Comparison of ENCODE assay signal across 1 cellular context in the genomic region with DNA sequence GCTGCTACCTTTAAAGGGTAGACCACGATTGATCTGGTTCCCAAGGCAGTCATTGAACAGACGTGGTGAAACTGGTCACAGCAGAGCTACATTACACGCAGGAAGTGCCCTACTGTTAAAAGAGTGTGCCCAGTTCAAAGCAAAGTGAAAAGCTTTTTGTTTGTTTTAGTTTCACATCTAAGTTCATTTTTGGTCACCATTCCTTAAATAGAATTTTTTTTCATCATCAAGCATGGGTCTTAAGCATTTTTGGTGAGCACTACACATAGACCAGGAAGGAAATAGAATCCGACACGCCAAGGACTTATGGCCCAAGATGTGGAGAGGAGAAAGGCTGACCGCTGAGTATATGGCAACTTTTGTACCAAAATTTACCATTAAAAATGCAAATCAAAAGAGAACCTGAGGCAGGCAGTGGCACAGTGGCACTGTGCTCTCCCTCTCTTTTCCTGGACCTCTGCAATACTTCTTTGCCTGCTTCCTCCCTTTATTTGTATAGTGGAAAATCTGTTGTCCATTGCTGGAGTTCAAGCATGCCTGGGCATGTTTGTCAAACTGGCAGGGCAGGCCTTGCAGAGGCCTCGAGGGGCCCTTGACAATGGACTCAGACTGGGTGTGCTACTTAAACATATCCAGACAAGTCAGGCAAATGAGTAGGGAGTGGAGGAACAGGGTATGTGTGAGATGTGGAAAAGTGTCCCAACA.
TF ChIP-seq lines count a peak whose summit lies in the region.

No MANE protein-coding gene starts in this region.

TF ChIP-seq in HepG2, 621 proteins besides CTCF, POLR2A, EP300 and RAD21 (continued from another document and continues in another):
- TF ChIP-seq, protein P1, sequence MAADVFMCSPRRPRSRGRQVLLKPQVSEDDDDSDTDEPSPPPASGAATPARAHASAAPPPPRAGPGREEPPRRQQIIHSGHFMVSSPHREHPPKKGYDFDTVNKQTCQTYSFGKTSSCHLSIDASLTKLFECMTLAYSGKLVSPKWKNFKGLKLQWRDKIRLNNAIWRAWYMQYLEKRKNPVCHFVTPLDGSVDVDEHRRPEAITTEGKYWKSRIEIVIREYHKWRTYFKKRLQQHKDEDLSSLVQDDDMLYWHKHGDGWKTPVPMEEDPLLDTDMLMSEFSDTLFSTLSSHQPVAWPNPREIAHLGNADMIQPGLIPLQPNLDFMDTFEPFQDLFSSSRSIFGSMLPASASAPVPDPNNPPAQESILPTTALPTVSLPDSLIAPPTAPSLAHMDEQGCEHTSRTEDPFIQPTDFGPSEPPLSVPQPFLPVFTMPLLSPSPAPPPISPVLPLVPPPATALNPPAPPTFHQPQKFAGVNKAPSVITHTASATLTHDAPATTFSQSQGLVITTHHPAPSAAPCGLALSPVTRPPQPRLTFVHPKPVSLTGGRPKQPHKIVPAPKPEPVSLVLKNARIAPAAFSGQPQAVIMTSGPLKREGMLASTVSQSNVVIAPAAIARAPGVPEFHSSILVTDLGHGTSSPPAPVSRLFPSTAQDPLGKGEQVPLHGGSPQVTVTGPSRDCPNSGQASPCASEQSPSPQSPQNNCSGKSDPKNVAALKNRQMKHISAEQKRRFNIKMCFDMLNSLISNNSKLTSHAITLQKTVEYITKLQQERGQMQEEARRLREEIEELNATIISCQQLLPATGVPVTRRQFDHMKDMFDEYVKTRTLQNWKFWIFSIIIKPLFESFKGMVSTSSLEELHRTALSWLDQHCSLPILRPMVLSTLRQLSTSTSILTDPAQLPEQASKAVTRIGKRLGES (CRISPR knock-in tag; IDR thresholded peaks at IDR 0.05; ENCODE audit: borderline replicate concordance): no peak
- TF ChIP-seq ZNF33B (CRISPR knock-in tag; IDR thresholded peaks at IDR 0.05): peak; percentile 56; the same call in 1 of the 2 replicates
- no peak for TF ChIP-seq MYNN (CRISPR knock-in tag; IDR thresholded peaks at IDR 0.05; ENCODE audit: low read depth)
- TF ChIP-seq XBP1 (CRISPR knock-in tag; IDR thresholded peaks at IDR 0.05): no peak
- TF ChIP-seq SMAD1 (CRISPR knock-in tag; IDR thresholded peaks at IDR 0.05; ENCODE audit: borderline replicate concordance, low read depth): no peak
- TF ChIP-seq SMYD3 (CRISPR knock-in tag; IDR thresholded peaks at IDR 0.05): no peak
- peak; percentile 54; the same call in 1 of the 2 replicates for TF ChIP-seq ARNTL (CRISPR knock-in tag; IDR thresholded peaks at IDR 0.05)
- TF ChIP-seq GATAD1 (CRISPR knock-in tag; IDR thresholded peaks at IDR 0.05): peak; percentile 68; the same call in 1 of the 2 replicates
- TF ChIP-seq SCMH1 (CRISPR knock-in tag; IDR thresholded peaks at IDR 0.05; ENCODE audit: borderline replicate concordance): no peak
- no peak for TF ChIP-seq ZBTB42 (CRISPR knock-in tag; IDR thresholded peaks at IDR 0.05)
- no peak for TF ChIP-seq TMF1 (CRISPR knock-in tag; IDR thresholded peaks at IDR 0.05; ENCODE audit: low read depth)
- TF ChIP-seq, protein P2, sequence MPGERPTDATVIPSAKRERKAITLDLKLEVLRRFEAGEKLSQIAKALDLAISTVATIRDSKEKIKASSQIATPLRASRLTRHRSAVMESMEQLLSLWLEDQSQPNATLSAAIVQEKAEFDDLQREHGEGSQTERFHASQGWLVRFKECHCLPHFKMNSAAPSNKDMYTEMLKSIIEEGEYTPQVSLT (CRISPR knock-in tag; IDR thresholded peaks at IDR 0.05; ENCODE audit: borderline replicate concordance, low read depth): no peak
- no peak for TF ChIP-seq SOX13 (IDR thresholded peaks at IDR 0.05)
- TF ChIP-seq SOX13 (CRISPR knock-in tag; conservative IDR thresholded peaks at IDR 0.05 in 1 of 2, IDR thresholded peaks at IDR 0.05 in 1 of 2): peak in 1 of 2 experiments; percentile 92; a peak in 2 of 4 replicates
- no peak; the same call in 1 of the 2 replicates for TF ChIP-seq STAG1 (CRISPR knock-in tag; IDR thresholded peaks at IDR 0.05)
- TF ChIP-seq, protein P3, sequence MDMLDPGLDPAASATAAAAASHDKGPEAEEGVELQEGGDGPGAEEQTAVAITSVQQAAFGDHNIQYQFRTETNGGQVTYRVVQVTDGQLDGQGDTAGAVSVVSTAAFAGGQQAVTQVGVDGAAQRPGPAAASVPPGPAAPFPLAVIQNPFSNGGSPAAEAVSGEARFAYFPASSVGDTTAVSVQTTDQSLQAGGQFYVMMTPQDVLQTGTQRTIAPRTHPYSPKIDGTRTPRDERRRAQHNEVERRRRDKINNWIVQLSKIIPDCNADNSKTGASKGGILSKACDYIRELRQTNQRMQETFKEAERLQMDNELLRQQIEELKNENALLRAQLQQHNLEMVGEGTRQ (IDR thresholded peaks at IDR 0.05; ENCODE audit: low read depth, low read length): no peak
- TF ChIP-seq, protein P3 (CRISPR knock-in tag; IDR thresholded peaks at IDR 0.05; ENCODE audit: borderline replicate concordance): no peak
- TF ChIP-seq, protein P4, sequence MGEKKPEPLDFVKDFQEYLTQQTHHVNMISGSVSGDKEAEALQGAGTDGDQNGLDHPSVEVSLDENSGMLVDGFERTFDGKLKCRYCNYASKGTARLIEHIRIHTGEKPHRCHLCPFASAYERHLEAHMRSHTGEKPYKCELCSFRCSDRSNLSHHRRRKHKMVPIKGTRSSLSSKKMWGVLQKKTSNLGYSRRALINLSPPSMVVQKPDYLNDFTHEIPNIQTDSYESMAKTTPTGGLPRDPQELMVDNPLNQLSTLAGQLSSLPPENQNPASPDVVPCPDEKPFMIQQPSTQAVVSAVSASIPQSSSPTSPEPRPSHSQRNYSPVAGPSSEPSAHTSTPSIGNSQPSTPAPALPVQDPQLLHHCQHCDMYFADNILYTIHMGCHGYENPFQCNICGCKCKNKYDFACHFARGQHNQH (CRISPR knock-in tag; IDR thresholded peaks at IDR 0.05): peak; percentile 90
- no peak for TF ChIP-seq NCOA5 (CRISPR knock-in tag; IDR thresholded peaks at IDR 0.05)
- no peak for TF ChIP-seq ZNF713 (CRISPR knock-in tag; IDR thresholded peaks at IDR 0.05)
- TF ChIP-seq SRSF9 (IDR thresholded peaks at IDR 0.05; ENCODE audit: borderline replicate concordance, insufficient read depth, low read depth, low read length, poor library complexity, severe bottlenecking): no peak
- peak; percentile 61; the same call in 1 of the 2 replicates for TF ChIP-seq CEBPG (CRISPR knock-in tag; IDR thresholded peaks at IDR 0.05)
- TF ChIP-seq, protein P5, sequence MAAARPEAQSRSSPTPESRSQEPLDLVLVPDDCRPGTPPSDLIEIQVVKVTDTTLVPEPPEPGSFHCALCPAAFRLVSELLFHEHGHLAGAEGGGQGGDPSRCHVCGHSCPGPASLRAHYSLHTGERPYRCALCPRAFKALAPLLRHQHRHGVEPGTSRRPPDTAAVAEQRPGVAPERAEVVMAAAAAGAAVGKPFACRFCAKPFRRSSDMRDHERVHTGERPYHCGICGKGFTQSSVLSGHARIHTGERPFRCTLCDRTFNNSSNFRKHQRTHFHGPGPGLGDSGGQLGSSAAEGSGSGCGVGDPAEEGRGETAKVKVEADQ (CRISPR knock-in tag; IDR thresholded peaks at IDR 0.05; ENCODE audit: borderline replicate concordance): 0 out of 2 replicates have a peak, but pooled peaks have one; percentile 10
- no peak for TF ChIP-seq ZNF326 (CRISPR knock-in tag; IDR thresholded peaks at IDR 0.05; ENCODE audit: borderline replicate concordance)
- TF ChIP-seq RXRA (CRISPR knock-in tag; IDR thresholded peaks at IDR 0.05): peak; percentile 55; the same call in 1 of the 2 replicates
- no peak for TF ChIP-seq IKZF4 (CRISPR knock-in tag; IDR thresholded peaks at IDR 0.05; ENCODE audit: borderline replicate concordance, low read depth, not compliant biosample characterization)
- TF ChIP-seq ZNF496 (CRISPR knock-in tag; IDR thresholded peaks at IDR 0.05; ENCODE audit: insufficient replicate concordance): no peak
- TF ChIP-seq ZNF121 (CRISPR knock-in tag; IDR thresholded peaks at IDR 0.05): no peak
- TF ChIP-seq GFI1 (CRISPR knock-in tag; IDR thresholded peaks at IDR 0.05; ENCODE audit: borderline replicate concordance): peak; percentile 79; the same call in 1 of the 2 replicates
- TF ChIP-seq, protein P6, sequence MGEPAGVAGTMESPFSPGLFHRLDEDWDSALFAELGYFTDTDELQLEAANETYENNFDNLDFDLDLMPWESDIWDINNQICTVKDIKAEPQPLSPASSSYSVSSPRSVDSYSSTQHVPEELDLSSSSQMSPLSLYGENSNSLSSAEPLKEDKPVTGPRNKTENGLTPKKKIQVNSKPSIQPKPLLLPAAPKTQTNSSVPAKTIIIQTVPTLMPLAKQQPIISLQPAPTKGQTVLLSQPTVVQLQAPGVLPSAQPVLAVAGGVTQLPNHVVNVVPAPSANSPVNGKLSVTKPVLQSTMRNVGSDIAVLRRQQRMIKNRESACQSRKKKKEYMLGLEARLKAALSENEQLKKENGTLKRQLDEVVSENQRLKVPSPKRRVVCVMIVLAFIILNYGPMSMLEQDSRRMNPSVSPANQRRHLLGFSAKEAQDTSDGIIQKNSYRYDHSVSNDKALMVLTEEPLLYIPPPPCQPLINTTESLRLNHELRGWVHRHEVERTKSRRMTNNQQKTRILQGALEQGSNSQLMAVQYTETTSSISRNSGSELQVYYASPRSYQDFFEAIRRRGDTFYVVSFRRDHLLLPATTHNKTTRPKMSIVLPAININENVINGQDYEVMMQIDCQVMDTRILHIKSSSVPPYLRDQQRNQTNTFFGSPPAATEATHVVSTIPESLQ (CRISPR knock-in tag; conservative IDR thresholded peaks at IDR 0.05): no peak
- peak; percentile 46; the same call in 1 of the 2 replicates for TF ChIP-seq ZNF766 (CRISPR knock-in tag; IDR thresholded peaks at IDR 0.05; ENCODE audit: borderline replicate concordance)
- 0 out of 2 replicates have a peak, but pooled peaks have one; percentile 63 for TF ChIP-seq NKX3-1 (CRISPR knock-in tag; IDR thresholded peaks at IDR 0.05)
- no peak for TF ChIP-seq U2AF2 (IDR thresholded peaks at IDR 0.05; ENCODE audit: low read depth, low read length)
- peak; percentile 86; the same call in 1 of the 2 replicates for TF ChIP-seq BORCS8-MEF2B (CRISPR knock-in tag; IDR thresholded peaks at IDR 0.05)
- TF ChIP-seq IKZF1 (IDR thresholded peaks at IDR 0.05): no peak
- TF ChIP-seq GABPA (IDR thresholded peaks at IDR 0.05; ENCODE audit: low read depth, low read length): no peak
- peak; percentile 46; the same call in 1 of the 2 replicates for TF ChIP-seq GABPA (CRISPR knock-in tag; IDR thresholded peaks at IDR 0.05; ENCODE audit: low read depth)
- TF ChIP-seq ZNF484 (CRISPR knock-in tag; IDR thresholded peaks at IDR 0.05; ENCODE audit: borderline replicate concordance, low read depth): no peak
- no peak for TF ChIP-seq ZNF558 (CRISPR knock-in tag; IDR thresholded peaks at IDR 0.05; ENCODE audit: borderline replicate concordance)
- TF ChIP-seq KDM5B (CRISPR knock-in tag; IDR thresholded peaks at IDR 0.05; ENCODE audit: borderline replicate concordance): no peak
- TF ChIP-seq RCOR2 (CRISPR knock-in tag; IDR thresholded peaks at IDR 0.05): peak; percentile 70; the same call in 1 of the 2 replicates
- TF ChIP-seq ZFP37 (CRISPR knock-in tag; IDR thresholded peaks at IDR 0.05; ENCODE audit: borderline replicate concordance): 0 out of 2 replicates have a peak, but pooled peaks have one; percentile 34
- TF ChIP-seq SNRNP70 (IDR thresholded peaks at IDR 0.05; ENCODE audit: low read depth, low read length): no peak
- no peak for TF ChIP-seq ZNF615 (CRISPR knock-in tag; IDR thresholded peaks at IDR 0.05; ENCODE audit: borderline replicate concordance)
- TF ChIP-seq SETDB1 (CRISPR knock-in tag; IDR thresholded peaks at IDR 0.05; ENCODE audit: borderline replicate concordance): no peak
- TF ChIP-seq ZNF841 (CRISPR knock-in tag; IDR thresholded peaks at IDR 0.05; ENCODE audit: borderline replicate concordance): no peak
- TF ChIP-seq, protein P7, sequence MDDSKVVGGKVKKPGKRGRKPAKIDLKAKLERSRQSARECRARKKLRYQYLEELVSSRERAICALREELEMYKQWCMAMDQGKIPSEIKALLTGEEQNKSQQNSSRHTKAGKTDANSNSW (CRISPR knock-in tag; IDR thresholded peaks at IDR 0.05; ENCODE audit: borderline replicate concordance): no peak
- no peak for TF ChIP-seq HOXA5 (CRISPR knock-in tag; IDR thresholded peaks at IDR 0.05)
- TF ChIP-seq, protein P8, sequence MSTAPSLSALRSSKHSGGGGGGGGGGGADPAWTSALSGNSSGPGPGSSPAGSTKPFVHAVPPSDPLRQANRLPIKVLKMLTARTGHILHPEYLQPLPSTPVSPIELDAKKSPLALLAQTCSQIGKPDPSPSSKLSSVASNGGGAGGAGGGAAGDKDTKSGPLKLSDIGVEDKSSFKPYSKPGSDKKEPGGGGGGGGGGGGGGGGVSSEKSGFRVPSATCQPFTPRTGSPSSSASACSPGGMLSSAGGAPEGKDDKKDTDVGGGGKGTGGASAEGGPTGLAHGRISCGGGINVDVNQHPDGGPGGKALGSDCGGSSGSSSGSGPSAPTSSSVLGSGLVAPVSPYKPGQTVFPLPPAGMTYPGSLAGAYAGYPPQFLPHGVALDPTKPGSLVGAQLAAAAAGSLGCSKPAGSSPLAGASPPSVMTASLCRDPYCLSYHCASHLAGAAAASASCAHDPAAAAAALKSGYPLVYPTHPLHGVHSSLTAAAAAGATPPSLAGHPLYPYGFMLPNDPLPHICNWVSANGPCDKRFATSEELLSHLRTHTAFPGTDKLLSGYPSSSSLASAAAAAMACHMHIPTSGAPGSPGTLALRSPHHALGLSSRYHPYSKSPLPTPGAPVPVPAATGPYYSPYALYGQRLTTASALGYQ (CRISPR knock-in tag; IDR thresholded peaks at IDR 0.05): no peak
- no peak for TF ChIP-seq NRL (CRISPR knock-in tag; IDR thresholded peaks at IDR 0.05; ENCODE audit: borderline replicate concordance)
- TF ChIP-seq ZNF878 (CRISPR knock-in tag; IDR thresholded peaks at IDR 0.05): peak; percentile 92
- no peak for TF ChIP-seq ZNF296 (CRISPR knock-in tag; conservative IDR thresholded peaks at IDR 0.05)
- TF ChIP-seq, protein P9, sequence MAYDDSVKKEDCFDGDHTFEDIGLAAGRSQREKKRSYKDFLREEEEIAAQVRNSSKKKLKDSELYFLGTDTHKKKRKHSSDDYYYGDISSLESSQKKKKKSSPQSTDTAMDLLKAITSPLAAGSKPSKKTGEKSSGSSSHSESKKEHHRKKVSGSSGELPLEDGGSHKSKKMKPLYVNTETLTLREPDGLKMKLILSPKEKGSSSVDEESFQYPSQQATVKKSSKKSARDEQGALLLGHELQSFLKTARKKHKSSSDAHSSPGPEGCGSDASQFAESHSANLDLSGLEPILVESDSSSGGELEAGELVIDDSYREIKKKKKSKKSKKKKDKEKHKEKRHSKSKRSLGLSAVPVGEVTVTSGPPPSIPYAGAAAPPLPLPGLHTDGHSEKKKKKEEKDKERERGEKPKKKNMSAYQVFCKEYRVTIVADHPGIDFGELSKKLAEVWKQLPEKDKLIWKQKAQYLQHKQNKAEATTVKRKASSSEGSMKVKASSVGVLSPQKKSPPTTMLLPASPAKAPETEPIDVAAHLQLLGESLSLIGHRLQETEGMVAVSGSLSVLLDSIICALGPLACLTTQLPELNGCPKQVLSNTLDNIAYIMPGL (CRISPR knock-in tag; IDR thresholded peaks at IDR 0.05; ENCODE audit: borderline replicate concordance in 1 of 2, low read depth in 1 of 2): 0 out of 4 replicates have a peak, but pooled peaks have one; percentile 44 to 50
